In the genomic region with DNA sequence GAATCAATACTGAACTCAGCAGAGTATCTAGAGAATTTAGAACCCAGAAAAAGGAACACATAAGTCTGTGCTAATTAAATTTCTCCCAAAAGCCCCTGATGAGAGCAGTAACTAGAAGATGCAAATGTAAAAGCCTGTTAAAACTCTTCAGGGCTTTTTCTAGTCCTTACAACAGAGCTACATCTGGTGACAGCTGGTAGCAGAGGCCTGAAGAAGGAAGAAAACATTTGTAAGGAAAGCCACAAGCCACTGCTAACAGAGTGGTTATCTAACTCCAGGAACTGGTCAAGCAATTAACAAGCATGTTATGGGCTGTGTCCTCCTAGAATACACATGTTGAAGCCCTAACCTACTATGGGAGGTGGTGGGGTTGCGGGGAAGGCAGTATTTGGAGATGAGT, we compare ENCODE assay signal across 9 cellular contexts. TPM values are rescaled to one million over a fixed set of nuclear protein-coding genes. Genes with fewer than 3 reads are reported as not detected.
"Had no signal": no experiment of that assay in that cellular context is flagged by ENCODE, and none has a peak within 500 bp of the region (broad histone marks: within the 10 kb centered on the region; RNA-seq: fewer than 3 reads in every experiment).

No MANE protein-coding gene starts in this region.

- H3K27ac ChIP-seq: GM23248, HL-60 had no signal

- H2AFZ ChIP-seq: GM23248 had no signal

- H3K9ac ChIP-seq: GM23248 had no signal

- ATAC-seq: HCT116, HepG2 had no signal

- H3K4me3 ChIP-seq: GM23248, HAP-1 had no signal

- DNase-seq: GM23248, GOT3, H7, HFFc6 had no signal

- H3K36me3 ChIP-seq: HAP-1 had no signal

- H3K9me3 ChIP-seq: HAP-1 had no signal

- H3K4me1 ChIP-seq: HAP-1 had no signal

RNA-seq across cellular contexts. Expression of gene ITIH5, which starts 24.2 kb away (rescaled TPM):
- total RNA-seq: GM23248, HFFc6, HT1080 had no signal
